13 cellular contexts compared by ENCODE assay signal in genomic region chr1:226404904-226405222, GRCh38. TPM values are rescaled to one million over a fixed set of nuclear protein-coding genes. Genes with fewer than 3 reads are reported as not detected.
A peak's percentile ranks its signal among the peaks of the same experiment; 100 is the strongest.
DNase-seq lines count a peak whose midpoint lies in the region; ATAC-seq and TF ChIP-seq lines count a peak whose summit lies in the region.
"Had no signal": no experiment of that assay in that cellular context is flagged by ENCODE, and none has a peak within 500 bp of the region (broad histone marks: within the 10 kb centered on the region; RNA-seq: fewer than 3 reads in every experiment).

No MANE protein-coding gene starts in this region.

- intact Hi-C loops in CD8-positive, alpha-beta T cell (cut with DNase I, micrococcal nuclease): loop anchor here (5.0 to 10.0 kb wide), 8 partner anchors 98 to 938 kb away; partner anchors contain the start of genes ACBD3 (in 1 of the 2), COQ8A (in 1 of the 2), ITPKB (in 1 of the 2) and LIN9 (in 1 of the 2)
- intact Hi-C loops in activated T-helper 1 cell treated with anti-CD3 and anti-CD28 coated beads, Interleukin-12 subunit alpha, Interleukin-12 subunit beta, Interleukin-2, Interleukin-4 antibody, amounts not matched to agents 30 ng/mL and 10 ng/mL and 1 ng/mL, durations not matched to agents 14 hours and 24 hours and 36 hours (cut with micrococcal nuclease): loop anchor here (5.0 to 10.0 kb wide), 6 partner anchors 272 to 1760 kb away; partner anchors contain the start of genes IBA57, LBR, PYCR2 and SRP9

- no peak overlapping the region for H2BK15ac ChIP-seq in H9 (ENCODE audit: low read depth, low read length)
- no peak overlapping the region for H2BK15ac ChIP-seq in mesenchymal stem cell (ENCODE audit: low read depth, poor library complexity, severe bottlenecking)

- TF ChIP-seq POLR2A in erythroblast (IDR thresholded peaks at IDR 0.05; ENCODE audit: low read length): no peak

- H3K4ac ChIP-seq in H9 (ENCODE audit: low read depth, low read length) (no peak overlapping the region), mesenchymal stem cell (ENCODE audit: low read depth in 1 of 2, low read length in 2 of 2) (peak overlapping the region in 1 of 2 experiments; percentile 73)

- H2BK20ac ChIP-seq in H9 (ENCODE audit: low read depth, low read length, poor library complexity, severe bottlenecking): no peak overlapping the region

- H3K27me3 Mint-ChIP-seq in CD8-positive, alpha-beta T cell (ENCODE audit: low read depth): no peaks in the 10 kb centered on the region
- no peaks in the 10 kb centered on the region for H3K27me3 Mint-ChIP-seq in H9 (ENCODE audit: low read depth)
- peaks cover 3% of the 10 kb centered on the region for H3K27me3 Mint-ChIP-seq in activated T-helper 1 cell treated with anti-CD3 and anti-CD28 coated beads, Interleukin-12 subunit alpha, Interleukin-12 subunit beta, Interleukin-2, Interleukin-4 antibody, amounts not matched to agents 30 ng/mL and 10 ng/mL and 1 ng/mL, durations not matched to agents 14 hours and 24 hours and 36 hours (ENCODE audit: insufficient read depth)

- H4K8ac ChIP-seq in H9 (replicated peaks; ENCODE audit: insufficient read length, low read depth, low read length) (no peak overlapping the region), mesenchymal stem cell (ENCODE audit: low read length) (peak overlapping the region; percentile 70)

- H2BK120ac ChIP-seq in H9 (ENCODE audit: low read depth, low read length, poor library complexity, severe bottlenecking) (no peak overlapping the region), mesenchymal stem cell (ENCODE audit: low read depth, low read length) (no peak overlapping the region)

- DNase-seq in CD8-positive, alpha-beta T cell: no peak
- DNase-seq in H9: peak; percentile 86
- DNase-seq in activated T-helper 1 cell treated with anti-CD3 and anti-CD28 coated beads, Interleukin-12 subunit alpha, Interleukin-12 subunit beta, Interleukin-2, Interleukin-4 antibody, amounts not matched to agents 30 ng/mL and 10 ng/mL and 1 ng/mL, durations not matched to agents 14 hours and 24 hours and 36 hours (ENCODE audit: low spot score): no peak
- DNase-seq in mesenchymal stem cell: no peak
- DNase-seq in cerebellum (ENCODE audit: low spot score): no peak
- no peak for DNase-seq in MG63
- DNase-seq in erythroblast (lab: John Stamatoyannopoulos, UW): no peak
- no peak for DNase-seq in NCI-H187 (lab: John Stamatoyannopoulos, UW)
- DNase-seq: activated effector memory CD4-positive, alpha-beta T cell treated with Interleukin-2 at 50 U/mL for 16 hours; DMS153; heart right ventricle; NCI-H526; stimulated activated naive CD4-positive, alpha-beta T cell treated with Interleukin-2 at 50 U/mL for 16 hours had no signal

- H3K79me1 ChIP-seq in H9 (ENCODE audit: insufficient read depth, low read depth, low read length, poor library complexity, severe bottlenecking) (peaks cover 9% of the 10 kb centered on the region), mesenchymal stem cell (replicated peaks; ENCODE audit: low read length, poor library complexity, severe bottlenecking) (peaks cover 22% of the 10 kb centered on the region)

- peaks cover 20% of the 10 kb centered on the region for H3K36me3 ChIP-seq in CD8-positive, alpha-beta T cell (ENCODE audit: insufficient read depth, low read length)
- H3K36me3 ChIP-seq in mesenchymal stem cell (ENCODE audit: control insufficient read depth in 1 of 2, insufficient read depth in 2 of 2, low read depth in 1 of 2, low read length in 2 of 2): peaks cover 20 to 22% of the 10 kb centered on the region in 2 experiments
- peaks cover 46% of the 10 kb centered on the region for H3K36me3 ChIP-seq in MG63

- no peak overlapping the region for H3K27ac ChIP-seq in CD8-positive, alpha-beta T cell (ENCODE audit: low read depth, low read length)
- H3K27ac ChIP-seq in H9 (ENCODE audit: insufficient read length, low read depth, low read length) (peak overlapping the region; percentile 75), mesenchymal stem cell (ENCODE audit: low read length, poor library complexity, severe bottlenecking) (no peak overlapping the region)

- peaks cover 2% of the 10 kb centered on the region for H4K20me1 ChIP-seq in H9 (ENCODE audit: control insufficient read depth, insufficient read depth, insufficient read length)

- no peak for TF ChIP-seq CTCF in CD8-positive, alpha-beta T cell (IDR thresholded peaks at IDR 0.05)
- no peak for TF ChIP-seq CTCF in H9 (conservative IDR thresholded peaks at IDR 0.05)

- H3K4me2 ChIP-seq in H9 (ENCODE audit: insufficient read depth, insufficient read length, low read length) (peak overlapping the region; percentile 61), mesenchymal stem cell (ENCODE audit: low read length, poor library complexity, severe bottlenecking) (no peak overlapping the region)

- H3K9me3 ChIP-seq in CD8-positive, alpha-beta T cell (ENCODE audit: low read length): no peaks in the 10 kb centered on the region
- H3K9me3 ChIP-seq in H9 (ENCODE audit: control insufficient read depth, low read depth, low read length) (no peaks in the 10 kb centered on the region), mesenchymal stem cell (ENCODE audit: control insufficient read depth, low read length) (no peaks in the 10 kb centered on the region), MG63 (no peaks in the 10 kb centered on the region)
- H3K9me3 ChIP-seq: heart right ventricle had no signal

- no peak overlapping the region for H2BK12ac ChIP-seq in H9 (ENCODE audit: insufficient read length, low read depth, low read length)
- H2BK12ac ChIP-seq in mesenchymal stem cell (ENCODE audit: low read length in 2 of 2): peak overlapping the region in 1 of 2 experiments; percentile 8

- H3K14ac ChIP-seq in H9 (ENCODE audit: insufficient read depth, low read length) (no peak overlapping the region), mesenchymal stem cell (ENCODE audit: low read length in 2 of 2) (peak overlapping the region in 1 of 2 experiments; percentile 66)

- H3K23ac ChIP-seq in H9 (ENCODE audit: insufficient read length, low read depth, low read length) (no peak overlapping the region), mesenchymal stem cell (ENCODE audit: low read length in 2 of 2) (no peak overlapping the region)

- H3T11ph ChIP-seq in H9 (ENCODE audit: low read length): no peak overlapping the region

- H3K23me2 ChIP-seq in H9 (ENCODE audit: insufficient read length, low read depth, low read length, poor library complexity, severe bottlenecking): peaks cover 14% of the 10 kb centered on the region

- H2AK5ac ChIP-seq in H9 (ENCODE audit: insufficient read length, low read length): no peak overlapping the region
- no peak overlapping the region for H2AK5ac ChIP-seq in mesenchymal stem cell (ENCODE audit: low read length, severe bottlenecking)

- no peak overlapping the region for H3K9ac ChIP-seq in H9 (ENCODE audit: extremely low read depth, insufficient read length, low read length)
- no peak overlapping the region for H3K9ac ChIP-seq in mesenchymal stem cell (ENCODE audit: low read length)

- no peaks in the 10 kb centered on the region for H3K27me3 ChIP-seq in CD8-positive, alpha-beta T cell (ENCODE audit: insufficient read depth, low read length)
- H3K27me3 ChIP-seq in H9 (ENCODE audit: insufficient read depth, low read length) (no peaks in the 10 kb centered on the region), mesenchymal stem cell (ENCODE audit: control insufficient read depth in 1 of 2, insufficient read depth in 1 of 2, low read length in 2 of 2) (no peaks in the 10 kb centered on the region), MG63 (no peaks in the 10 kb centered on the region)
- H3K27me3 ChIP-seq: heart right ventricle had no signal

- H3K4me3 Mint-ChIP-seq in CD8-positive, alpha-beta T cell: peak overlapping the region; percentile 61
- peak overlapping the region; percentile 96 to 98 for H3K4me3 Mint-ChIP-seq in H9
- H3K4me3 Mint-ChIP-seq in activated T-helper 1 cell treated with anti-CD3 and anti-CD28 coated beads, Interleukin-12 subunit alpha, Interleukin-12 subunit beta, Interleukin-2, Interleukin-4 antibody, amounts not matched to agents 30 ng/mL and 10 ng/mL and 1 ng/mL, durations not matched to agents 14 hours and 24 hours and 36 hours: peak overlapping the region; percentile 22

- H3K4me3 ChIP-seq in CD8-positive, alpha-beta T cell (ENCODE audit: low read depth, low read length): no peak overlapping the region
- H3K4me3 ChIP-seq in mesenchymal stem cell (ENCODE audit: insufficient read depth in 1 of 2, low read depth in 1 of 2, low read length in 2 of 2) (no peak overlapping the region), MG63 (no peak overlapping the region)

- CTCF ChIA-PET in CD8-positive, alpha-beta T cell (lab: Charles Lee): interaction anchor here (0.7 to 5.8 kb wide), 6 partner anchors 11 to 541 kb away, joined by 3 to 54 read pairs (median 20); no protein-coding TSS in a partner anchor

- no peak overlapping the region for H3K27ac Mint-ChIP-seq in CD8-positive, alpha-beta T cell
- H3K27ac Mint-ChIP-seq in H9: peak overlapping the region; percentile 98 to 99 (median 98)
- H3K27ac Mint-ChIP-seq in activated T-helper 1 cell treated with anti-CD3 and anti-CD28 coated beads, Interleukin-12 subunit alpha, Interleukin-12 subunit beta, Interleukin-2, Interleukin-4 antibody, amounts not matched to agents 30 ng/mL and 10 ng/mL and 1 ng/mL, durations not matched to agents 14 hours and 24 hours and 36 hours: no peak overlapping the region

- H3K4me1 Mint-ChIP-seq in CD8-positive, alpha-beta T cell (ENCODE audit: low read depth): peaks cover 68% of the 10 kb centered on the region
- H3K4me1 Mint-ChIP-seq in H9: peaks cover 58 to 60% of the 10 kb centered on the region in 2 experiments
- H3K4me1 Mint-ChIP-seq in activated T-helper 1 cell treated with anti-CD3 and anti-CD28 coated beads, Interleukin-12 subunit alpha, Interleukin-12 subunit beta, Interleukin-2, Interleukin-4 antibody, amounts not matched to agents 30 ng/mL and 10 ng/mL and 1 ng/mL, durations not matched to agents 14 hours and 24 hours and 36 hours (ENCODE audit: low read depth): peaks cover 57% of the 10 kb centered on the region

- H3K9me3 Mint-ChIP-seq in CD8-positive, alpha-beta T cell: no peaks in the 10 kb centered on the region
- H3K9me3 Mint-ChIP-seq in H9: no peaks in the 10 kb centered on the region
- H3K9me3 Mint-ChIP-seq in activated T-helper 1 cell treated with anti-CD3 and anti-CD28 coated beads, Interleukin-12 subunit alpha, Interleukin-12 subunit beta, Interleukin-2, Interleukin-4 antibody, amounts not matched to agents 30 ng/mL and 10 ng/mL and 1 ng/mL, durations not matched to agents 14 hours and 24 hours and 36 hours: no peaks in the 10 kb centered on the region

- H3K56ac ChIP-seq in H9 (ENCODE audit: insufficient read length, low read depth, low read length): no peak overlapping the region

- no peak for ATAC-seq in CD8-positive, alpha-beta T cell
- ATAC-seq: heart right ventricle had no signal

- WGBS in H9 (ENCODE audit: extremely low coverage, insufficient read length, low lambda C conversion rate): no CpG with 5 or more reads among the region's 2 CpGs
- WGBS in mesenchymal stem cell: 45% methylated on average over 2 of the region's 2 CpGs

- POLR2A ChIA-PET in CD8-positive, alpha-beta T cell (lab: Charles Lee): no interaction called here

- H2BK5ac ChIP-seq in H9 (ENCODE audit: insufficient read length, low read length): no peak overlapping the region
- no peak overlapping the region for H2BK5ac ChIP-seq in mesenchymal stem cell (ENCODE audit: low read depth, low read length, poor library complexity, severe bottlenecking)

- H3K4me1 ChIP-seq in CD8-positive, alpha-beta T cell (ENCODE audit: insufficient read depth, low read length): peaks cover 45% of the 10 kb centered on the region
- H3K4me1 ChIP-seq in H9 (ENCODE audit: insufficient read depth, low read length): peaks cover 17% of the 10 kb centered on the region
- H3K4me1 ChIP-seq in mesenchymal stem cell (ENCODE audit: control insufficient read depth, insufficient read depth, low read depth, low read length): peaks cover 26% of the 10 kb centered on the region

- H3K18ac ChIP-seq in H9 (ENCODE audit: insufficient read length, low read depth, low read length) (no peak overlapping the region), mesenchymal stem cell (ENCODE audit: low read depth in 1 of 2, low read length in 2 of 2) (no peak overlapping the region)

- H4K91ac ChIP-seq in H9 (ENCODE audit: insufficient read length, low read depth, low read length) (no peak overlapping the region), mesenchymal stem cell (ENCODE audit: low read length) (no peak overlapping the region)

- no peak overlapping the region for H4K5ac ChIP-seq in H9 (ENCODE audit: insufficient read length, low read depth, low read length)

- H3K36me3 Mint-ChIP-seq in CD8-positive, alpha-beta T cell: peaks cover 41% of the 10 kb centered on the region
- peaks cover 24 to 29% (median 29%) of the 10 kb centered on the region in 3 experiments; a peak in 6 of 7 replicates for H3K36me3 Mint-ChIP-seq in H9 (ENCODE audit: insufficient read depth in 1 of 3, low read depth in 3 of 3)
- H3K36me3 Mint-ChIP-seq in activated T-helper 1 cell treated with anti-CD3 and anti-CD28 coated beads, Interleukin-12 subunit alpha, Interleukin-12 subunit beta, Interleukin-2, Interleukin-4 antibody, amounts not matched to agents 30 ng/mL and 10 ng/mL and 1 ng/mL, durations not matched to agents 14 hours and 24 hours and 36 hours (ENCODE audit: low read depth): peaks cover 34% of the 10 kb centered on the region

- H3K79me2 ChIP-seq in H9 (ENCODE audit: insufficient read depth, low read length): peaks cover 46% of the 10 kb centered on the region; the same call in 1 of the 2 replicates

- H2AFZ ChIP-seq in H9 (ENCODE audit: low read length) (no peak overlapping the region), mesenchymal stem cell (ENCODE audit: low read depth, low read length) (no peak overlapping the region)

RNA-seq across cellular contexts. Expression of gene PARP1, which starts 3.0 kb away (rescaled TPM):
- 10 to 100 TPM; 38.6 to 46.2 TPM for total RNA-seq in CD8-positive, alpha-beta T cell
- total RNA-seq in H9 (2021): 331 and 337 TPM in 2 replicates
- total RNA-seq in activated T-helper 1 cell treated with anti-CD3 and anti-CD28 coated beads, Interleukin-12 subunit alpha, Interleukin-12 subunit beta, Interleukin-2, Interleukin-4 antibody, amounts not matched to agents 30 ng/mL and 10 ng/mL and 1 ng/mL, durations not matched to agents 14 hours and 24 hours and 36 hours: 209 and 220 TPM in 2 replicates
- polyA plus RNA-seq in mesenchymal stem cell (2013, experiment 1 of 2): 64.4 TPM
- 59.8 TPM for polyA plus RNA-seq in mesenchymal stem cell (2013, experiment 2 of 2)
- 95.2 TPM for total RNA-seq in cerebellum
- total RNA-seq in MG63 (2014; rRNA removed; shearing (Covaris generic); ENCODE audit: low replicate concordance): 180 and 241 TPM in 2 replicates

Comparison
In these comparisons a context has a peak if more than half of its experiments do, and no peak if none do; other contexts are left out.
1. H3K27ac Mint-ChIP-seq: peak in H9 (3 of 3); none in CD8-positive, alpha-beta T cell (single experiment) and activated T-helper 1 cell treated with anti-CD3 and anti-CD28 coated beads, Interleukin-12 subunit alpha, Interleukin-12 subunit beta, Interleukin-2, Interleukin-4 antibody, amounts not matched to agents 30 ng/mL and 10 ng/mL and 1 ng/mL, durations not matched to agents 14 hours and 24 hours and 36 hours (single experiment).
2. H3K4me3 Mint-ChIP-seq: peak in every context shown above with its lines; median percentile 97 in H9; 61 in CD8-positive, alpha-beta T cell; 22 in activated T-helper 1 cell treated with anti-CD3 and anti-CD28 coated beads, Interleukin-12 subunit alpha, Interleukin-12 subunit beta, Interleukin-2, Interleukin-4 antibody, amounts not matched to agents 30 ng/mL and 10 ng/mL and 1 ng/mL, durations not matched to agents 14 hours and 24 hours and 36 hours.